In genomic region chr10:97179311-97179710, GRCh38 we compare ENCODE assay signal across 1 cellular context.
TF ChIP-seq lines count a peak whose summit lies in the region.

No MANE protein-coding gene starts in this region.

TF ChIP-seq in HepG2, 621 proteins besides CTCF, POLR2A, EP300 and RAD21:
- TF ChIP-seq ZNF629 (CRISPR knock-in tag; conservative IDR thresholded peaks at IDR 0.05) (peak; percentile 80), NR0B2 (CRISPR knock-in tag; IDR thresholded peaks at IDR 0.05) (no peak)
